In the genomic region with DNA sequence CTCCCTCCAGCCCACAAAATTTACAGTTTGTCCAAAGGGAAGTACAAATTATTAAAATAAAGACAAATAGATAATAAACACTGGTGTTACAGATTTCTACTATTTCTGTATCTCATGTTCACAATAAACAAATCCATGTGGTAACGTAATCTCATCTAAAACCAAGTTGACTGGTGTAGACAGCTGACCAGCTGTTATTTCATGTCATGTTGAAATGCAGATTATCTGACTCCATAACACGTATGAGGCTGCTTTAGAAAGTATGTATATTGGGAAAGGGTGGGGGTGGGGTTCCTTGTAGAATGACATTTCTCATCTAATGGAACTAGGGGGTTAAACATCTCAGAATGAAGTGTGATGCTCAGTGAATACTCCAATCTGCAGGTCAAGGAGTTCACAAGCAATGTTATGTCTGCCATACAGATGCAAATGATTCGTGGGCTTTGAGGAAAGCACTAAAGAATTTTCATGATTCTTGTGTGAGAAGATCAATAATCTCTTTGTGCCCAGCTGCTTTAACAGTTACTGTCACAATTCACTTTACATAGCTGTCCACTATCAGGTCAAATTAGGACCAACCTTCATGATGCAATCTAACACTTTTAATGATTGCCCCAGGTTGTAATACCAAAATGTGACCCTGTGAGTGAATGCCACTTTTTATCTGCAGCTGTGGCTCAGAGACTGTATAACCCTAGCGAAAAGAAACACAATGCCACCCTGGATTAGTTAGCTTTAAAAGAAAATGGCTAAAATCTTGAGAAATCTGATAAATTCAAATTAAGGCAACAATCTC, we compare ENCODE assay signal across 21 cellular contexts.
"Had no signal": no experiment of that assay in that cellular context is flagged by ENCODE, and none has a peak within 500 bp of the region (broad histone marks: within the 10 kb centered on the region; RNA-seq: fewer than 3 reads in every experiment).

No MANE protein-coding gene starts in this region.

- H3K4me3 ChIP-seq: gastroesophageal sphincter, left lung, tibial artery, uterus had no signal

- H3K9me3 ChIP-seq: gastroesophageal sphincter, left lung, tibial artery, uterus had no signal

- H3K4me1 ChIP-seq: gastroesophageal sphincter, left lung, tibial artery, uterus had no signal

- H3K4me3 Mint-ChIP-seq: activated CD4-positive, alpha-beta memory T cell treated with anti-CD3 and anti-CD28 coated beads, Interleukin-2, amount 10 ng/mL, durations not matched to agents 7 days and 5 days; activated CD4-positive, alpha-beta T cell treated with anti-CD3 and anti-CD28 coated beads for 36 hours; activated T-cell treated with anti-CD3 and anti-CD28 coated beads, Interleukin-2, amount 50 U/mL, for 4 hours; effector memory CD8-positive, alpha-beta T cell; naive B cell; T-helper 17 cell had no signal

- ATAC-seq: activated CD4-positive, alpha-beta T cell treated with anti-CD3 and anti-CD28 coated beads for 36 hours; activated naive CD4-positive, alpha-beta T cell treated with anti-CD3 and anti-CD28 coated beads, Interleukin-2, amount 50 U/mL, for 72 hours; activated T-cell treated with anti-CD3 and anti-CD28 coated beads, Interleukin-2, amount 50 U/mL, for 4 hours; effector memory CD8-positive, alpha-beta T cell; gastroesophageal sphincter; left lung; T-helper 17 cell had no signal

- H3K27me3 ChIP-seq: brain microvascular endothelial cell, gastroesophageal sphincter, left lung, tibial artery, uterus had no signal

- H3K9me3 Mint-ChIP-seq: activated CD4-positive, alpha-beta memory T cell treated with anti-CD3 and anti-CD28 coated beads, Interleukin-2, amount 10 ng/mL, durations not matched to agents 7 days and 5 days; activated naive CD4-positive, alpha-beta T cell treated with anti-CD3 and anti-CD28 coated beads, Interleukin-2, amount 50 U/mL, for 72 hours; activated T-cell treated with anti-CD3 and anti-CD28 coated beads, Interleukin-2, amount 50 U/mL, for 4 hours; effector memory CD8-positive, alpha-beta T cell had no signal

- H3K27me3 Mint-ChIP-seq: activated CD4-positive, alpha-beta memory T cell treated with anti-CD3 and anti-CD28 coated beads, Interleukin-2, amount 10 ng/mL, durations not matched to agents 7 days and 5 days; activated CD4-positive, alpha-beta T cell treated with anti-CD3 and anti-CD28 coated beads for 36 hours; effector memory CD8-positive, alpha-beta T cell; naive B cell; T-helper 17 cell had no signal

- H3K36me3 ChIP-seq: brain microvascular endothelial cell, gastroesophageal sphincter, left lung, tibial artery, uterus had no signal

- H3K27ac Mint-ChIP-seq: activated CD4-positive, alpha-beta memory T cell treated with anti-CD3 and anti-CD28 coated beads, Interleukin-2, amount 10 ng/mL, durations not matched to agents 7 days and 5 days; activated CD4-positive, alpha-beta T cell treated with anti-CD3 and anti-CD28 coated beads for 36 hours; activated naive CD4-positive, alpha-beta T cell treated with anti-CD3 and anti-CD28 coated beads, Interleukin-2, amount 50 U/mL, for 72 hours; T-helper 17 cell had no signal

- H3K27ac ChIP-seq: brain microvascular endothelial cell, epithelial cell of prostate, gastroesophageal sphincter, left lung, tibial artery, uterus had no signal

- DNase-seq: activated CD4-positive, alpha-beta memory T cell treated with anti-CD3 and anti-CD28 coated beads, Interleukin-2, amount 10 ng/mL, durations not matched to agents 7 days and 5 days; activated CD4-positive, alpha-beta T cell treated with anti-CD3 and anti-CD28 coated beads for 36 hours; activated effector memory CD4-positive, alpha-beta T cell treated with anti-CD3 and anti-CD28 coated beads, Interleukin-2, amount 50 U/mL, for 16 hours; activated T-cell treated with anti-CD3 and anti-CD28 coated beads, Interleukin-2, amount 50 U/mL, for 4 hours; amniotic stem cell; brain microvascular endothelial cell; dermis blood vessel endothelial cell; effector memory CD8-positive, alpha-beta T cell; islet precursor cell; left lung; naive B cell; posterior cingulate gyrus; retina; stimulated activated CD4-positive, alpha-beta T cell treated with anti-CD3 and anti-CD28 coated beads, Interleukin-2, amount 100 ng/mL, for 48 hours; stimulated activated naive CD4-positive, alpha-beta T cell; T-helper 17 cell; tibial artery; uterus had no signal

- H3K4me1 Mint-ChIP-seq: activated CD4-positive, alpha-beta memory T cell treated with anti-CD3 and anti-CD28 coated beads, Interleukin-2, amount 10 ng/mL, durations not matched to agents 7 days and 5 days; activated CD4-positive, alpha-beta T cell treated with anti-CD3 and anti-CD28 coated beads for 36 hours; naive B cell; T-helper 17 cell had no signal
